Comparison of ENCODE assay signal across 8 cellular contexts in the genomic region with DNA sequence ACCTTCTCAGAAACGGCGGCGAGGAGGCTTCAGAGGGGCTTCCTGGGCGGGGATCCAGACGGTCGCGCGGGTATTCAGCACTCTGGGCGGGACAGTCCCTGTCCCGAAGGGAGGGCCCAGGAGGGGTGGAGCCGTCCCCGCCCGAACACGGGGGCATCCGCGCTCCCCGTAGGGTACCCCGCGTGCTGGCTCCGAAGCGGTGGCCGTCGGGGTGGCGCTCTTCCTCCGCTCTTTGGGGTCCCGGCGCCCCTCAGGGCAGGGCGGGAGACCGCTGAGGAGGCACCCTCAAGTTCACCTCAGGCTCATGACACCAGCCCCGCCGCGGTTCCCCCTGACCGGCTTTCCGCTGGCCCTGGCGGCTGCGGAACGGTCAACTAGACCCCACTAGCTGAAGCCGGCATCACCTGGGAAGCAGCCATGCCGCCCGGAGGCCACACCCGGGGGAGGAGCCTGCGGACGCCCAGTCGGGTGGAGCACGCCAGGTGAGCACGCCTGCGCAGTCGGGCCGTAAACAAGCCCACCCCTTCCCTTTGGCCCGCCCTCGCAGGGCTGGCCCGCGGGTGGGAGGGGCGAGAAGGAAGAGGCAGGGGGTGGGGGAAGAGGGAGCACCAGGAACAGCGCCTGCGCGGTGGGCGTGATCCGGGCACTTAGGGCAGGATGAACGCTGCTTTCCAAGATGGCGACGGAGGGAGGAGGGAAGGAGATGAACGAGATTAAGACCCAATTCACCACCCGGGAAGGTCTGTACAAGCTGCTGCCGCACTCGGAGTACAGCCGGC. TPM values are rescaled to one million over a fixed set of nuclear protein-coding genes. Genes with fewer than 3 reads are reported as not detected.
DNase-seq lines count a peak whose midpoint lies in the region; ATAC-seq and TF ChIP-seq lines count a peak whose summit lies in the region.

Gene WDR20 (plus strand): TSS at position 650 of the 779 bp plus-strand sequence. CDS start 27 bp downstream, at position 677.

- H3K36me3 Mint-ChIP-seq in activated CD8-positive, alpha-beta memory T cell treated with anti-CD3 and anti-CD28 coated beads, Interleukin-2, amount 10 ng/mL, durations not matched to agents 7 days and 5 days, result peaks cover 2% of the 10 kb centered on the region
- H3K36me3 Mint-ChIP-seq in endodermal cell (ENCODE audit: low read depth), result peaks cover 19% of the 10 kb centered on the region

- H3K27ac ChIP-seq in HUES48 (ENCODE audit: low read depth, low read length) (peak within 1 kb of the TSS; percentile 92), endodermal cell (ENCODE audit: low read depth, low read length) (no peak within 1 kb of the TSS), mesodermal cell (ENCODE audit: low read depth, low read length, severe bottlenecking) (peak within 1 kb of the TSS; percentile 43)

- H3K9me3 Mint-ChIP-seq in activated CD8-positive, alpha-beta memory T cell treated with anti-CD3 and anti-CD28 coated beads, Interleukin-2, amount 10 ng/mL, durations not matched to agents 7 days and 5 days (ENCODE audit: low read depth), result no peaks in the 10 kb centered on the region
- H3K9me3 Mint-ChIP-seq in endodermal cell, result peaks cover 5% of the 10 kb centered on the region

- H3K4me3 ChIP-seq in HUES48 (ENCODE audit: low read depth, low read length), result peak within 1 kb of the TSS; percentile 99
- H3K4me3 ChIP-seq in NT2/D1 (ENCODE audit: insufficient read length, low read depth), result peak within 1 kb of the TSS; percentile 97
- H3K4me3 ChIP-seq in endodermal cell (ENCODE audit: low read length), result peak within 1 kb of the TSS; percentile 93
- peak within 1 kb of the TSS; percentile 100 for H3K4me3 ChIP-seq in mesodermal cell (ENCODE audit: extremely low read depth, insufficient read depth, low read length, poor library complexity, severe bottlenecking)

- DNase-seq in D341Med (ENCODE audit: low spot score) (peak; percentile 100), NT2/D1 (ENCODE audit: low read depth, low spot score) (peak; percentile 92), endodermal cell (peak; percentile 100)
- DNase-seq in activated CD8-positive, alpha-beta memory T cell treated with anti-CD3 and anti-CD28 coated beads, Interleukin-2, amount 10 ng/mL, durations not matched to agents 7 days and 5 days, result peak; percentile 99
- DNase-seq in stimulated activated CD8-positive, alpha-beta memory T cell treated with anti-CD3 and anti-CD28 coated beads, Interleukin-15, amount 100 ng/mL, for 4 hours (ENCODE audit: low read depth in 2 of 2), result peak; percentile 98 to 99

- no peaks in the 10 kb centered on the region for H3K27me3 Mint-ChIP-seq in activated CD8-positive, alpha-beta memory T cell treated with anti-CD3 and anti-CD28 coated beads, Interleukin-2, amount 10 ng/mL, durations not matched to agents 7 days and 5 days
- no peaks in the 10 kb centered on the region for H3K27me3 Mint-ChIP-seq in endodermal cell (ENCODE audit: insufficient read depth)

- ATAC-seq in GM21390 (IDR thresholded peaks at IDR 0.05; ENCODE audit: unreplicated experiment), result peak; percentile 84
- ATAC-seq in activated CD8-positive, alpha-beta memory T cell treated with anti-CD3 and anti-CD28 coated beads, Interleukin-2, amount 10 ng/mL, durations not matched to agents 7 days and 5 days, result peak; percentile 94

- H3K4me1 ChIP-seq in HUES48 (ENCODE audit: control insufficient read depth, insufficient read depth, low read length) (peaks cover 22% of the 10 kb centered on the region), NT2/D1 (ENCODE audit: insufficient read depth, insufficient read length) (no peaks in the 10 kb centered on the region), endodermal cell (ENCODE audit: control insufficient read depth, insufficient read depth, low read length) (no peaks in the 10 kb centered on the region), mesodermal cell (ENCODE audit: control insufficient read depth, insufficient read depth, low read length, poor library complexity, severe bottlenecking) (no peaks in the 10 kb centered on the region)

- H3K27me3 ChIP-seq in HUES48 (ENCODE audit: control insufficient read depth, insufficient read depth, low read length), result no peaks in the 10 kb centered on the region
- no peaks in the 10 kb centered on the region for H3K27me3 ChIP-seq in NT2/D1 (ENCODE audit: insufficient read depth, insufficient read length)
- no peaks in the 10 kb centered on the region for H3K27me3 ChIP-seq in endodermal cell (ENCODE audit: control insufficient read depth, insufficient read depth, low read length, poor library complexity, severe bottlenecking)

- peak within 1 kb of the TSS; percentile 85 for H3K4me3 Mint-ChIP-seq in activated CD8-positive, alpha-beta memory T cell treated with anti-CD3 and anti-CD28 coated beads, Interleukin-2, amount 10 ng/mL, durations not matched to agents 7 days and 5 days
- H3K4me3 Mint-ChIP-seq in endodermal cell, result peak within 1 kb of the TSS; percentile 98

- TF ChIP-seq CTCF in endodermal cell (conservative IDR thresholded peaks at IDR 0.05), result peak; percentile 16

- WGBS in endodermal cell (ENCODE audit: insufficient coverage in 1 of 2, insufficient read length in 1 of 2), 2 experiments, result 0 to 1% methylated on average over 35 to 67 of the region's 67 CpGs
- WGBS in mesodermal cell (ENCODE audit: insufficient coverage in 2 of 2), 2 experiments, result 0 to 1% methylated on average over 43 to 55 of the region's 67 CpGs

- H3K9me3 ChIP-seq in HUES48 (ENCODE audit: control insufficient read depth, insufficient read depth, low read length) (no peaks in the 10 kb centered on the region), NT2/D1 (ENCODE audit: insufficient read depth, low read length) (no peaks in the 10 kb centered on the region), endodermal cell (ENCODE audit: control insufficient read depth, low read length) (no peaks in the 10 kb centered on the region), mesodermal cell (ENCODE audit: control insufficient read depth, low read length) (no peaks in the 10 kb centered on the region)

- H3K27ac Mint-ChIP-seq in activated CD8-positive, alpha-beta memory T cell treated with anti-CD3 and anti-CD28 coated beads, Interleukin-2, amount 10 ng/mL, durations not matched to agents 7 days and 5 days, result peak within 1 kb of the TSS; percentile 93
- H3K27ac Mint-ChIP-seq in endodermal cell, result peak within 1 kb of the TSS; percentile 96

- peak within 1 kb of the TSS; percentile 72 for H3K9ac ChIP-seq in HUES48 (ENCODE audit: low read depth, low read length)
- H3K9ac ChIP-seq in NT2/D1 (ENCODE audit: insufficient read length, low read depth), result peak within 1 kb of the TSS; percentile 99
- peak within 1 kb of the TSS; percentile 79 for H3K9ac ChIP-seq in endodermal cell (ENCODE audit: extremely low read depth, low read length, poor library complexity, severe bottlenecking)

- CTCF ChIA-PET in activated CD8-positive, alpha-beta memory T cell treated with anti-CD3 and anti-CD28 coated beads, Interleukin-2, amount 10 ng/mL, durations not matched to agents 7 days and 5 days (lab: Charles Lee), result interaction anchor here (0.9 to 2.1 kb wide), 3 partner anchors 43 to 177 kb away, joined by 3 to 10 read pairs (median 4); no protein-coding TSS in a partner anchor

- peaks cover 24% of the 10 kb centered on the region for H3K4me1 Mint-ChIP-seq in activated CD8-positive, alpha-beta memory T cell treated with anti-CD3 and anti-CD28 coated beads, Interleukin-2, amount 10 ng/mL, durations not matched to agents 7 days and 5 days
- peaks cover 19% of the 10 kb centered on the region for H3K4me1 Mint-ChIP-seq in endodermal cell

- H3K36me3 ChIP-seq in HUES48 (ENCODE audit: control insufficient read depth, insufficient read depth, low read length) (no peaks in the 10 kb centered on the region), NT2/D1 (ENCODE audit: insufficient read depth, insufficient read length, low read length) (peaks cover 3% of the 10 kb centered on the region), endodermal cell (ENCODE audit: control insufficient read depth, insufficient read depth, low read length) (peaks cover 9% of the 10 kb centered on the region), mesodermal cell (ENCODE audit: control insufficient read depth, insufficient read depth, low read length) (peaks cover 13% of the 10 kb centered on the region)

RNA-seq across cellular contexts. Expression of gene WDR20, which starts in this region (rescaled TPM):
- 10 to 100 TPM; 32.6 to 33.6 TPM for total RNA-seq in activated CD8-positive, alpha-beta memory T cell treated with anti-CD3 and anti-CD28 coated beads, Interleukin-2, amount 10 ng/mL, durations not matched to agents 7 days and 5 days
- 10 to 100 TPM; 33.8 to 37.6 TPM for total RNA-seq in endodermal cell
- polyA plus RNA-seq in endodermal cell (2013, experiment 1 of 2), result 18.5 TPM
- polyA plus RNA-seq in endodermal cell (2013, experiment 2 of 2), result 15.9 TPM
- polyA plus RNA-seq in mesodermal cell (2013, experiment 1 of 2), result 16.5 TPM
- polyA plus RNA-seq in mesodermal cell (2013, experiment 2 of 2), result 16.0 TPM
